ENCODE assay signal across 8 cellular contexts in the genomic region with DNA sequence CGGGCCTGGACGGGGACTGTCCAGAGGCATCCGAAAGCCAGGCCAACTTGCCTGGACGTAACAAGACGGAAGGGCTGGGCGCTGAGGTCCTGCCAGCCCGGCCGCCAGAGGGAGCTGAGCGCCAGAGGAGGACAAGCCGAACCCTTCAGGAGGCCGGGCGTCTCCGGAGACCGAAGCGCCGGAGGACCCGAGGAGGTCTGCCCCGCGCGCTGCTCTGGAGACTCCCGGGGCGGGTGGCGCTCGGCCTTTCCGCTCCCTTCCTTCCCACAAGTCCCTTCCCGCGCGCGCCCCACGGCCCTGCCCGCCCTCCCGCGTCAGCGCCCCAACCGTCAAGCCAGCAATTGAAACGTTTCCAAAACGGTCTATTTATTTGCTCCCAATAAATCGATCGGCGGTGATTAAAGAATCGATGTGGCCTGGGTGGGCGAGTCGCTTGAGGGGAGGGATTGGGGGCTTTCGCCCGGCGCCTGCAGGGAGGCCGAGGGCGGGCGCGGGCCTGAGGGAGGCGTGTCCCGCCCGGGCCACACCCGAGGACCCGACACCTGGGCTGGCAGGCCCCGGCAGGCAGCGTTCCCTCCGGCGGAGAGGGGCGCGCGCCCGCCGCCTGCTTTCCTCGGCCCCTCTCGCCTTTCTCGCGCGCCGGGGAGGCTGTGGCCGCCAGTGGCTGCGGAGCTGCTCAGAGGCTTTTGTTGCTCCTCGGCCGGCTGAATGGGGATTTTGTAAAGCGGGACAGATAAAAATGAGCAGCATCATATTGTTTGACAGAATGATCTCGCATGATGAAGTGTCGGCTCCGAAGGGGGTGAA. TPM values are rescaled to one million over a fixed set of nuclear protein-coding genes. Genes with fewer than 3 reads are reported as not detected.
DNase-seq lines count a peak whose midpoint lies in the region; ATAC-seq and TF ChIP-seq lines count a peak whose summit lies in the region.

No MANE protein-coding gene starts in this region.

- TF ChIP-seq EP300 in sigmoid colon (IDR thresholded peaks at IDR 0.05) = no peak

- H3K27me3 ChIP-seq in adipocyte (replicated peaks; ENCODE audit: control insufficient read depth, insufficient read depth, low read length) (peaks cover 81% of the 10 kb centered on the region), sigmoid colon (peaks cover 57 to 86% (median 70%) of the 10 kb centered on the region in 3 donors)

- H3K9me3 ChIP-seq in adipocyte (ENCODE audit: control insufficient read depth, low read length) (peaks cover 15% of the 10 kb centered on the region), sigmoid colon (peaks cover 0 to 7% (median 1%) of the 10 kb centered on the region in 4 donors)

- intact Hi-C loops in sigmoid colon (cut with DNase I) = no loop called here

- WGBS in sigmoid colon, 2 donors = 1% methylated on average over 78 of the region's 78 CpGs

- H3K27ac ChIP-seq in sigmoid colon = peak overlapping the region; percentile 38 to 54 (median 51)

- peaks cover 11 to 23% (median 17%) of the 10 kb centered on the region in 3 donors for H3K4me1 Mint-ChIP-seq in IgD-negative memory B cell

- TF ChIP-seq POLR2A in sigmoid colon (IDR thresholded peaks at IDR 0.05) = no peak

- H3K36me3 Mint-ChIP-seq in IgD-negative memory B cell = peaks cover 3% of the 10 kb centered on the region

- H3K27me3 Mint-ChIP-seq in IgD-negative memory B cell = peaks cover 54% of the 10 kb centered on the region

- H3K4me3 ChIP-seq in adipocyte (ENCODE audit: low read length) = peak overlapping the region; percentile 50
- peak overlapping the region; percentile 10 to 47 (median 35) for H3K4me3 ChIP-seq in sigmoid colon

- peaks cover 5% of the 10 kb centered on the region for H3K4me1 ChIP-seq in adipocyte (ENCODE audit: control insufficient read depth, insufficient read depth, low read length)
- H3K4me1 ChIP-seq in sigmoid colon = peaks cover 0 to 38% (median 20%) of the 10 kb centered on the region in 4 donors

- DNase-seq in DMS79 (lab: John Stamatoyannopoulos, UW) = peak; percentile 57
- DNase-seq in OCI-M1 (lab: John Stamatoyannopoulos, UW) = peak; percentile 93
- DNase-seq in adipocyte (ENCODE audit: low read depth) = peak; percentile 61
- DNase-seq in hepatic stellate cell (ENCODE audit: low spot score) = peak; percentile 67
- peak; percentile 80 for DNase-seq in sigmoid colon

- TF ChIP-seq CTCF in sigmoid colon (IDR thresholded peaks at IDR 0.05) = peak in 2 of 4 experiments; percentile 15 to 52

- no peaks in the 10 kb centered on the region for H3K36me3 ChIP-seq in adipocyte (ENCODE audit: control insufficient read depth, insufficient read depth, low read length, severe bottlenecking)
- no peaks in the 10 kb centered on the region for H3K36me3 ChIP-seq in sigmoid colon

- H3K9me3 Mint-ChIP-seq in IgD-negative memory B cell = peaks cover 2 to 22% (median 9%) of the 10 kb centered on the region in 3 donors

- ATAC-seq in GM21619 (IDR thresholded peaks at IDR 0.05; ENCODE audit: unreplicated experiment) = peak; percentile 72
- ATAC-seq in GM18873 (IDR thresholded peaks at IDR 0.05; ENCODE audit: low FRiP score, unreplicated experiment) = no peak

- peak overlapping the region; percentile 47 to 91 (median 79) for H3K4me3 Mint-ChIP-seq in IgD-negative memory B cell

- no peak overlapping the region for H3K9ac ChIP-seq in adipocyte (ENCODE audit: low read length)

- H3K27ac Mint-ChIP-seq in IgD-negative memory B cell = peak overlapping the region; percentile 92 to 100 (median 99)

RNA-seq across cellular contexts. Expression of gene FOXD3, which starts 5.2 kb away (rescaled TPM):
- polyA plus RNA-seq in IgD-negative memory B cell = not detected
- 1 to 10 TPM; 3.1 to 5.0 (median 4.1) TPM for total RNA-seq in sigmoid colon
- under 1 TPM in 1 of 3 donors, not detected in 2; 0.31 TPM for polyA plus RNA-seq in sigmoid colon

RNA-seq across cellular contexts. Expression of gene ALG6, which starts 50.2 kb away (rescaled TPM):
- polyA plus RNA-seq in IgD-negative memory B cell = 12.9 TPM
- 10 to 100 TPM in 1 of 4 donors, 1 to 10 TPM in 3; 6.2 to 11.4 (median 7.1) TPM for total RNA-seq in sigmoid colon
- 10 to 100 TPM in 1 of 3 donors, 1 to 10 TPM in 2; 3.0 to 10.8 (median 3.2) TPM for polyA plus RNA-seq in sigmoid colon
